ENCODE assay signal across 8 cellular contexts in genomic region chr7:4747013-4747412, GRCh38. TPM values are rescaled to one million over a fixed set of nuclear protein-coding genes. Genes with fewer than 3 reads are reported as not detected.
DNase-seq lines count a peak whose midpoint lies in the region; ATAC-seq, FAIRE-seq and TF ChIP-seq lines count a peak whose summit lies in the region.

No MANE protein-coding gene starts in this region.

- H3K27me3 ChIP-seq in adipocyte (replicated peaks; ENCODE audit: control insufficient read depth, insufficient read depth, low read length) (no peaks in the 10 kb centered on the region), lung (ENCODE audit: control insufficient read depth, insufficient read depth) (no peaks in the 10 kb centered on the region), subcutaneous abdominal adipose tissue (ENCODE audit: control insufficient read depth in 5 of 5, insufficient read depth in 4 of 5, low read length in 5 of 5) (no peaks in the 10 kb centered on the region)

- no peaks in the 10 kb centered on the region for H3K9me3 Mint-ChIP-seq in activated CD4-positive, alpha-beta T cell treated with anti-CD3 and anti-CD28 coated beads, Interleukin-2, amount 10 ng/mL, durations not matched to agents 24 days and 14 days

- H3K4me1 Mint-ChIP-seq in activated CD4-positive, alpha-beta T cell treated with anti-CD3 and anti-CD28 coated beads, Interleukin-2, amount 10 ng/mL, durations not matched to agents 24 days and 14 days: peaks cover 58% of the 10 kb centered on the region

- H3K4me1 ChIP-seq in adipocyte (ENCODE audit: control insufficient read depth, insufficient read depth, low read length): peaks cover 28% of the 10 kb centered on the region
- peaks cover 6 to 12% of the 10 kb centered on the region in 2 donors for H3K4me1 ChIP-seq in lung (ENCODE audit: control insufficient read depth in 2 of 2, insufficient read depth in 2 of 2, low read length in 2 of 2)
- H3K4me1 ChIP-seq in subcutaneous abdominal adipose tissue (ENCODE audit: control insufficient read depth in 5 of 5, insufficient read depth in 5 of 5, low read length in 5 of 5): peaks cover 4 to 54% (median 46%) of the 10 kb centered on the region in 5 donors

- no peak overlapping the region for H3K4me3 ChIP-seq in adipocyte (ENCODE audit: low read length)
- H3K4me3 ChIP-seq in lung: no peak overlapping the region
- H3K4me3 ChIP-seq in subcutaneous abdominal adipose tissue (ENCODE audit: low read depth in 1 of 5, low read length in 5 of 5): peak overlapping the region in 3 of 5 donors; percentile 25 to 53 (median 29)

- peaks cover 30% of the 10 kb centered on the region for H3K36me3 Mint-ChIP-seq in activated CD4-positive, alpha-beta T cell treated with anti-CD3 and anti-CD28 coated beads, Interleukin-2, amount 10 ng/mL, durations not matched to agents 24 days and 14 days (ENCODE audit: low read depth)

- no peak for TF ChIP-seq CTCF in lung (IDR thresholded peaks at IDR 0.05; ENCODE audit: control extremely low read depth, extremely low read depth)

- peaks cover 44% of the 10 kb centered on the region for H3K36me3 ChIP-seq in adipocyte (ENCODE audit: control insufficient read depth, insufficient read depth, low read length, severe bottlenecking)
- H3K36me3 ChIP-seq in lung (ENCODE audit: control insufficient read depth in 2 of 2, insufficient read depth in 2 of 2, low read length in 2 of 2): peaks cover 3 to 5% of the 10 kb centered on the region in 2 donors
- peaks cover 0 to 18% (median 14%) of the 10 kb centered on the region in 5 donors for H3K36me3 ChIP-seq in subcutaneous abdominal adipose tissue (ENCODE audit: control insufficient read depth in 5 of 5, insufficient read depth in 5 of 5, low read length in 5 of 5)

- no peak for DNase-seq in activated CD4-positive, alpha-beta T cell treated with anti-CD3 and anti-CD28 coated beads, Interleukin-2, amount 10 ng/mL, durations not matched to agents 24 days and 14 days
- no peak for DNase-seq in activated CD4-positive, alpha-beta T cell treated with anti-CD3 and anti-CD28 coated beads for 1 hour
- DNase-seq in adipocyte (ENCODE audit: low read depth) (no peak), lung (ENCODE audit: low spot score) (no peak), GM03348 (ENCODE audit: low spot score) (no peak), NCI-H2171 (lab: John Stamatoyannopoulos, UW) (no peak), HTR-8/SVneo (ENCODE audit: insufficient read length, low spot score) (no peak)

- H3K27ac Mint-ChIP-seq in activated CD4-positive, alpha-beta T cell treated with anti-CD3 and anti-CD28 coated beads, Interleukin-2, amount 10 ng/mL, durations not matched to agents 24 days and 14 days: peak overlapping the region; percentile 69

- peak overlapping the region; percentile 87 to 97 for H3K27ac ChIP-seq in lung (ENCODE audit: low read depth in 1 of 2, low read length in 1 of 2)
- peak overlapping the region; percentile 79 for H3K27ac ChIP-seq in subcutaneous abdominal adipose tissue (ENCODE audit: low read depth, low read length)

- no peak for FAIRE-seq in HTR-8/SVneo (lab: Jason Lieb, UNC)

- ATAC-seq in lung (ENCODE audit: insufficient read depth, low FRiP score): no peak

- peak overlapping the region; percentile 51 for H3K4me3 Mint-ChIP-seq in activated CD4-positive, alpha-beta T cell treated with anti-CD3 and anti-CD28 coated beads, Interleukin-2, amount 10 ng/mL, durations not matched to agents 24 days and 14 days

- H3K9me3 ChIP-seq in adipocyte (ENCODE audit: control insufficient read depth, low read length) (no peaks in the 10 kb centered on the region), lung (ENCODE audit: control insufficient read depth in 2 of 2, insufficient read depth in 1 of 2, low read length in 1 of 2) (no peaks in the 10 kb centered on the region), subcutaneous abdominal adipose tissue (ENCODE audit: control insufficient read depth in 5 of 5, low read length in 5 of 5) (no peaks in the 10 kb centered on the region)

- no peaks in the 10 kb centered on the region for H3K27me3 Mint-ChIP-seq in activated CD4-positive, alpha-beta T cell treated with anti-CD3 and anti-CD28 coated beads, Interleukin-2, amount 10 ng/mL, durations not matched to agents 24 days and 14 days

- intact Hi-C loops in activated CD4-positive, alpha-beta T cell treated with anti-CD3 and anti-CD28 coated beads, Interleukin-2, amount 10 ng/mL, durations not matched to agents 24 days and 14 days (cut with micrococcal nuclease): no loop called here

- WGBS in lung, 2 donors: 67 to 75% methylated on average over 22 of the region's 22 CpGs

- H3K9ac ChIP-seq in adipocyte (ENCODE audit: low read length): peak overlapping the region; percentile 25
- peak overlapping the region in 2 of 5 donors; percentile 4 to 41 for H3K9ac ChIP-seq in subcutaneous abdominal adipose tissue (ENCODE audit: low read length in 5 of 5)

RNA-seq across cellular contexts. Expression of gene AP5Z1, which starts 28.4 kb away (rescaled TPM):
- total RNA-seq in activated CD4-positive, alpha-beta T cell treated with anti-CD3 and anti-CD28 coated beads, Interleukin-2, amount 10 ng/mL, durations not matched to agents 24 days and 14 days: 42.2 and 44.4 TPM in 2 replicates
- 10 to 100 TPM; 21.2 to 58.5 TPM for total RNA-seq in lung
- 10 to 100 TPM; 60.2 to 62.4 TPM for polyA plus RNA-seq in lung

Comparison
In these comparisons a context has a peak if more than half of its experiments do, and no peak if none do; other contexts are left out.
1. H3K4me3 ChIP-seq: peak in subcutaneous abdominal adipose tissue (3 of 5); none in adipocyte (single experiment) and lung (single experiment).